19 cellular contexts compared by ENCODE assay signal in genomic region chr12:48469027-48469426, GRCh38. TPM values are rescaled to one million over a fixed set of nuclear protein-coding genes. Genes with fewer than 3 reads are reported as not detected.
"Had no signal": no experiment of that assay in that cellular context is flagged by ENCODE, and none has a peak within 500 bp of the region (broad histone marks: within the 10 kb centered on the region; RNA-seq: fewer than 3 reads in every experiment).

No MANE protein-coding gene starts in this region.

RNA-seq across cellular contexts. Expression of gene ANP32D, which starts 3.3 kb away (rescaled TPM):
- total RNA-seq: activated B cell treated with CpG ODN at 0.5 μM for 24 hours; activated CD4-positive, alpha-beta memory T cell treated with anti-CD3 and anti-CD28 coated beads for 36 hours; activated CD4-positive, alpha-beta T cell treated with anti-CD3 and anti-CD28 coated beads, Interleukin-2, amount 10 ng/mL, durations not matched to agents 24 days and 14 days; activated CD8-positive, alpha-beta memory T cell treated with anti-CD3 and anti-CD28 coated beads for 36 hours; activated CD8-positive, alpha-beta T cell treated with anti-CD3 and anti-CD28 coated beads for 36 hours; activated naive CD4-positive, alpha-beta T cell treated with anti-CD3 and anti-CD28 coated beads for 36 hours; activated naive CD4-positive, alpha-beta T cell treated with anti-CD3 and anti-CD28 coated beads, Interleukin-2, amount 50 U/mL, for 72 hours; activated naive CD8-positive, alpha-beta T cell treated with anti-CD3 and anti-CD28 coated beads for 36 hours; activated T-cell treated with anti-CD3 and anti-CD28 coated beads, Interleukin-2, amount 50 U/mL, for 4 hours; activated T-cell treated with anti-CD3 and anti-CD28 coated beads, Interleukin-2, amount 50 U/mL, for 72 hours; activated T-helper 1 cell treated with anti-CD3 and anti-CD28 coated beads, Interleukin-12 subunit alpha, Interleukin-12 subunit beta, Interleukin-2, Interleukin-4 antibody, amounts not matched to agents 30 ng/mL and 10 ng/mL and 1 ng/mL, durations not matched to agents 14 hours and 24 hours and 36 hours; activated T-helper 17 cell treated with anti-CD3 and anti-CD28 coated beads, Interleukin-2, amount 50 U/mL, for 72 hours; aorta; astrocyte; body of pancreas; cardiac septum; cerebellum had no signal
- polyA plus RNA-seq: aorta had no signal

RNA-seq across cellular contexts. Expression of gene C12orf54, which starts 13.3 kb away (rescaled TPM):
- total RNA-seq: activated B cell treated with CpG ODN at 0.5 μM for 24 hours; activated CD4-positive, alpha-beta memory T cell treated with anti-CD3 and anti-CD28 coated beads for 36 hours; activated CD4-positive, alpha-beta T cell treated with anti-CD3 and anti-CD28 coated beads, Interleukin-2, amount 10 ng/mL, durations not matched to agents 24 days and 14 days; activated CD8-positive, alpha-beta memory T cell treated with anti-CD3 and anti-CD28 coated beads for 36 hours; activated CD8-positive, alpha-beta T cell treated with anti-CD3 and anti-CD28 coated beads for 36 hours; activated naive CD4-positive, alpha-beta T cell treated with anti-CD3 and anti-CD28 coated beads for 36 hours; activated naive CD4-positive, alpha-beta T cell treated with anti-CD3 and anti-CD28 coated beads, Interleukin-2, amount 50 U/mL, for 72 hours; activated naive CD8-positive, alpha-beta T cell treated with anti-CD3 and anti-CD28 coated beads for 36 hours; activated T-cell treated with anti-CD3 and anti-CD28 coated beads, Interleukin-2, amount 50 U/mL, for 4 hours; activated T-helper 1 cell treated with anti-CD3 and anti-CD28 coated beads, Interleukin-12 subunit alpha, Interleukin-12 subunit beta, Interleukin-2, Interleukin-4 antibody, amounts not matched to agents 30 ng/mL and 10 ng/mL and 1 ng/mL, durations not matched to agents 14 hours and 24 hours and 36 hours; activated T-helper 17 cell treated with anti-CD3 and anti-CD28 coated beads, Interleukin-2, amount 50 U/mL, for 72 hours; body of pancreas; cardiac septum; cerebellum had no signal

RNA-seq across cellular contexts. Expression of gene OR8S1, which starts 56.4 kb away (rescaled TPM):
- total RNA-seq: activated B cell treated with CpG ODN at 0.5 μM for 24 hours; activated CD4-positive, alpha-beta memory T cell treated with anti-CD3 and anti-CD28 coated beads for 36 hours; activated CD4-positive, alpha-beta T cell treated with anti-CD3 and anti-CD28 coated beads, Interleukin-2, amount 10 ng/mL, durations not matched to agents 24 days and 14 days; activated CD8-positive, alpha-beta memory T cell treated with anti-CD3 and anti-CD28 coated beads for 36 hours; activated CD8-positive, alpha-beta T cell treated with anti-CD3 and anti-CD28 coated beads for 36 hours; activated naive CD4-positive, alpha-beta T cell treated with anti-CD3 and anti-CD28 coated beads for 36 hours; activated naive CD4-positive, alpha-beta T cell treated with anti-CD3 and anti-CD28 coated beads, Interleukin-2, amount 50 U/mL, for 72 hours; activated naive CD8-positive, alpha-beta T cell treated with anti-CD3 and anti-CD28 coated beads for 36 hours; activated T-cell treated with anti-CD3 and anti-CD28 coated beads, Interleukin-2, amount 50 U/mL, for 4 hours; activated T-cell treated with anti-CD3 and anti-CD28 coated beads, Interleukin-2, amount 50 U/mL, for 72 hours; activated T-helper 1 cell treated with anti-CD3 and anti-CD28 coated beads, Interleukin-12 subunit alpha, Interleukin-12 subunit beta, Interleukin-2, Interleukin-4 antibody, amounts not matched to agents 30 ng/mL and 10 ng/mL and 1 ng/mL, durations not matched to agents 14 hours and 24 hours and 36 hours; activated T-helper 17 cell treated with anti-CD3 and anti-CD28 coated beads, Interleukin-2, amount 50 U/mL, for 72 hours; adrenal gland; aorta; astrocyte; body of pancreas; breast epithelium; cardiac septum; cerebellum had no signal
- polyA plus RNA-seq: adrenal gland, aorta had no signal
